Comparison of ENCODE assay signal across 1 cellular context in the genomic region with DNA sequence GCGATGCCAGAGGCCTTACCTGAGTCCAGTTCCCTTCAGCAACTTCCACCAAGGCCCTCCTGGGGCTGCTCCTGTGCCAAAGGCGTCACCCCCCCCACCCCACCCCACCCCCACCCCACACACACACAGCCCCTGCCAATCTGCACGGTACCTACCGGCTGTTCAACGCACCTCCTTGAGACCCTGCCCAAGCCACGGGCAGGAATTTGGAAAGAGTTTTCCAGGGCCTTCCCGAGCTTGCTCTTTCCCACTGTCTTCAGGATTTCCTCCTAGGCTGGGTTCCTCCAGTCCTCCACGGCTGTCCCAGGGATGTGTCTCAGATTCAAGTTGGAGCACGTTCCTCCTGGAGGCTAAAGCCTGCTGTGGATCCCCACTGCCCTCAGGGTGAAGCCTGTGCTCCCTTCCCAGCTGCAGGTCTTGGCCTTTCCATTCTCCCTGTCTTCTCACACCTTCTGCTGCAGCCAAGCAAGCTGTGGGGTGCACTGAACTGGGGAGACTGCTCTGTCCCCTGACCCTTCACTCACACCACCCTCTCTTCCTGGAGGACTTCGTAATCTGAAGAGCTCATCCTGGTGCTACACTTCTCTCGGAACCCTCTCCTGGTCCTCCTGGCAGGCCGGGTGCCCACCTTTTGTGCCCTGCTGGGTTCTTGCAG.
TF ChIP-seq lines count a peak whose summit lies in the region.

No MANE protein-coding gene starts in this region.

TF ChIP-seq in IMR-90, 13 proteins besides CTCF, POLR2A, EP300 and RAD21:
- no peak for TF ChIP-seq BHLHE40 (IDR thresholded peaks at IDR 0.05; ENCODE audit: low read depth, low read length)
- TF ChIP-seq CHD1 (IDR thresholded peaks at IDR 0.05; ENCODE audit: low read depth, low read length), result no peak
- TF ChIP-seq FOS (IDR thresholded peaks at IDR 0.05; ENCODE audit: low read depth, low read length), result no peak
- no peak for TF ChIP-seq RCOR1 (IDR thresholded peaks at IDR 0.05; ENCODE audit: insufficient replicate concordance, low read length)
- no peak for TF ChIP-seq RFX5 (IDR thresholded peaks at IDR 0.05; ENCODE audit: low read depth, low read length)
- TF ChIP-seq CEBPB (IDR thresholded peaks at IDR 0.05; ENCODE audit: low read depth, low read length), result no peak
- TF ChIP-seq MAFK (IDR thresholded peaks at IDR 0.05; ENCODE audit: low read depth, low read length), result no peak
- no peak for TF ChIP-seq SMC3 (IDR thresholded peaks at IDR 0.05; ENCODE audit: low read depth, low read length)
- TF ChIP-seq, protein P1, sequence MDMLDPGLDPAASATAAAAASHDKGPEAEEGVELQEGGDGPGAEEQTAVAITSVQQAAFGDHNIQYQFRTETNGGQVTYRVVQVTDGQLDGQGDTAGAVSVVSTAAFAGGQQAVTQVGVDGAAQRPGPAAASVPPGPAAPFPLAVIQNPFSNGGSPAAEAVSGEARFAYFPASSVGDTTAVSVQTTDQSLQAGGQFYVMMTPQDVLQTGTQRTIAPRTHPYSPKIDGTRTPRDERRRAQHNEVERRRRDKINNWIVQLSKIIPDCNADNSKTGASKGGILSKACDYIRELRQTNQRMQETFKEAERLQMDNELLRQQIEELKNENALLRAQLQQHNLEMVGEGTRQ (IDR thresholded peaks at IDR 0.05; ENCODE audit: low read depth, low read length), result no peak
